11 cellular contexts compared by ENCODE assay signal in genomic region chr21:41507521-41508414, GRCh38. TPM values are rescaled to one million over a fixed set of nuclear protein-coding genes. Genes with fewer than 3 reads are reported as not detected.
DNase-seq lines count a peak whose midpoint lies in the region; ATAC-seq and TF ChIP-seq lines count a peak whose summit lies in the region.
"Had no signal": no experiment of that assay in that cellular context is flagged by ENCODE, and none has a peak within 500 bp of the region (broad histone marks: within the 10 kb centered on the region; RNA-seq: fewer than 3 reads in every experiment).

Gene TMPRSS2, minus strand, starts transcription at chr21:41508158. Its CDS starts 10,025 bp downstream, at chr21:41498133.

- DNase-seq in NCI-H748 (lab: John Stamatoyannopoulos, UW; ENCODE audit: unreplicated experiment) (peak; percentile 30), NCI-H748 treated with DMSO at 0.1 percent for 48 hours (lab: John Stamatoyannopoulos, UW) (no peak), endothelial cell (ENCODE audit: low spot score) (peak; percentile 66), mesendoderm (peak; percentile 61), upper lobe of right lung (peak; percentile 93), foreskin melanocyte (no peak)
- no peak for DNase-seq in activated CD4-positive, alpha-beta T cell treated with anti-CD3 and anti-CD28 coated beads for 48 hours
- DNase-seq: activated CD4-positive, alpha-beta T cell treated with anti-CD3 and anti-CD28 coated beads, Interleukin-2, amount 50 U/mL, for 48 hours had no signal

- H2AK5ac ChIP-seq in mesendoderm (ENCODE audit: low read length) = no peak within 1 kb of the TSS

- H3K27me3 Mint-ChIP-seq in endothelial cell (ENCODE audit: unreplicated experiment) = peaks cover 7% of the 10 kb centered on the region

- no peaks in the 10 kb centered on the region for H3K36me3 ChIP-seq in mesendoderm (ENCODE audit: control insufficient read depth, insufficient read depth, low read length)
- H3K36me3 ChIP-seq in upper lobe of right lung = no peaks in the 10 kb centered on the region
- H3K36me3 ChIP-seq: HAP-1 had no signal

- H3K27ac ChIP-seq in mesendoderm (ENCODE audit: low read depth, low read length) (no peak within 1 kb of the TSS), upper lobe of right lung (peak within 1 kb of the TSS; percentile 80)

- H3K79me1 ChIP-seq in mesendoderm (ENCODE audit: low read length) = no peaks in the 10 kb centered on the region

- no peak within 1 kb of the TSS for H2BK120ac ChIP-seq in mesendoderm (ENCODE audit: low read depth, low read length)

- TF ChIP-seq CTCF in endothelial cell (IDR thresholded peaks at IDR 0.05; ENCODE audit: unreplicated experiment) (no peak), upper lobe of right lung (IDR thresholded peaks at IDR 0.05) (no peak)

- peak within 1 kb of the TSS; percentile 83 for H3K56ac ChIP-seq in mesendoderm (ENCODE audit: low read length)

- no peaks in the 10 kb centered on the region for H3K79me2 ChIP-seq in mesendoderm (ENCODE audit: control insufficient read depth, insufficient read depth, low read length)

- no peak within 1 kb of the TSS for H2BK15ac ChIP-seq in mesendoderm (replicated peaks; ENCODE audit: low read depth)

- no peaks in the 10 kb centered on the region for H3K9me3 Mint-ChIP-seq in endothelial cell (ENCODE audit: unreplicated experiment)

- H3K4me1 Mint-ChIP-seq in endothelial cell (ENCODE audit: unreplicated experiment) = peaks cover 30% of the 10 kb centered on the region

- ATAC-seq in upper lobe of right lung (peak; percentile 91), HG02623 (IDR thresholded peaks at IDR 0.05; ENCODE audit: unreplicated experiment) (no peak)

- intact Hi-C loops in upper lobe of right lung (cut with DNase I) = no loop called here

- H3K4me3 Mint-ChIP-seq in endothelial cell (ENCODE audit: unreplicated experiment) = peak within 1 kb of the TSS; percentile 89

- peak within 1 kb of the TSS; percentile 65 for H3K9ac ChIP-seq in mesendoderm (ENCODE audit: low read length)

- peak within 1 kb of the TSS; percentile 26 for H3K4me3 ChIP-seq in mesendoderm (ENCODE audit: low read length)
- peak within 1 kb of the TSS; percentile 52 for H3K4me3 ChIP-seq in upper lobe of right lung
- H3K4me3 ChIP-seq: HAP-1 had no signal

- no peak within 1 kb of the TSS for H4K8ac ChIP-seq in mesendoderm (ENCODE audit: low read depth, low read length)

- H3K4ac ChIP-seq in mesendoderm (ENCODE audit: low read depth, low read length) = no peak within 1 kb of the TSS

- no peaks in the 10 kb centered on the region for H3K27me3 ChIP-seq in mesendoderm (ENCODE audit: insufficient read depth, low read length, poor library complexity)
- H3K27me3 ChIP-seq in upper lobe of right lung = peaks cover 49% of the 10 kb centered on the region

- H2BK5ac ChIP-seq in mesendoderm (ENCODE audit: low read length) = no peak within 1 kb of the TSS

- H4K5ac ChIP-seq in mesendoderm (ENCODE audit: low read length) = no peak within 1 kb of the TSS

- no peaks in the 10 kb centered on the region for H3K36me3 Mint-ChIP-seq in endothelial cell (ENCODE audit: low read depth, unreplicated experiment)

- H3K4me2 ChIP-seq in mesendoderm (ENCODE audit: low read length) = peak within 1 kb of the TSS; percentile 98

- peak within 1 kb of the TSS; percentile 87 for H3K27ac Mint-ChIP-seq in endothelial cell (ENCODE audit: unreplicated experiment)

- H3K4me1 ChIP-seq in mesendoderm (ENCODE audit: control insufficient read depth, low read depth, low read length) (no peaks in the 10 kb centered on the region), upper lobe of right lung (peaks cover 6% of the 10 kb centered on the region)
- H3K4me1 ChIP-seq: HAP-1 had no signal

- no peaks in the 10 kb centered on the region for H3K9me3 ChIP-seq in upper lobe of right lung
- H3K9me3 ChIP-seq: HAP-1 had no signal

- H3K18ac ChIP-seq in mesendoderm (ENCODE audit: low read length) = peak within 1 kb of the TSS; percentile 33

- H3K23ac ChIP-seq in mesendoderm (ENCODE audit: low read length) = peak within 1 kb of the TSS; percentile 80

- WGBS in mesendoderm (ENCODE audit: extremely low coverage, insufficient coverage, low lambda C conversion rate) = no CpG with 5 or more reads among the region's 85 CpGs

RNA-seq across cellular contexts. Expression of gene TMPRSS2, which starts in this region (rescaled TPM):
- 46.3 TPM for total RNA-seq in endothelial cell (ENCODE audit: unreplicated experiment)
- polyA plus RNA-seq in mesendoderm (2013, experiment 1 of 2) = 1.2 TPM
- 1.2 TPM for polyA plus RNA-seq in mesendoderm (2013, experiment 2 of 2)
- total RNA-seq in upper lobe of right lung = 83.6 TPM
- total RNA-seq: lung microvascular endothelial cell had no signal

Comparison
In these comparisons a context has a peak if more than half of its experiments do, and no peak if none do; other contexts are left out.
1. DNase-seq: peak in NCI-H748 (single experiment), endothelial cell (single experiment), mesendoderm (single experiment) and upper lobe of right lung (single experiment); none in NCI-H748 treated with DMSO at 0.1 percent for 48 hours (single experiment), foreskin melanocyte (single experiment) and activated CD4-positive, alpha-beta T cell treated with anti-CD3 and anti-CD28 coated beads for 48 hours (single experiment).